In the genomic region with DNA sequence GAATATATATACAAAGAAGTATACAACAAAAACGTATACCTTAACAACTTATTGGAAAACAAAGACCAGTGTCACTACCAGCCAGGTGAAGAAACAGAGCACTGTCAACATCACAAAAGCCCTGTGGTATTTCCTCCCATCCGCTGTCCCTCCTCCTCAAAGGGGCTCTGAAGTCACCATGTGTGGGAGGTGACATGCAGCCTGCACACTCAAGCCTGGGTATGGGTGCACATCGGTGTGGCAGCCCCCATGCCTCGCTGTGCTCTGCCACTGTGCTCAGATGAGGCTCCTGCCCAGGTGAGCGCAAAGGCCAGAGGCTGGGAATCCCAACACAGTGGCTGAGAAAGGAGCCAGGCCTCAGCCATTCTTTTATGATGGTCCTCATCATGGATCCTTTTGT, we compare ENCODE assay signal across 26 cellular contexts.
DNase-seq lines count a peak whose midpoint lies in the region; ATAC-seq, FAIRE-seq and TF ChIP-seq lines count a peak whose summit lies in the region.
"Had no signal": no experiment of that assay in that cellular context is flagged by ENCODE, and none has a peak within 500 bp of the region (broad histone marks: within the 10 kb centered on the region; RNA-seq: fewer than 3 reads in every experiment).

No MANE protein-coding gene starts in this region.

- H3K27me3 Mint-ChIP-seq in activated naive CD4-positive, alpha-beta T cell treated with anti-CD3 and anti-CD28 coated beads, Interleukin-2, amount 10 ng/mL, durations not matched to agents 7 days and 5 days = no peaks in the 10 kb centered on the region
- no peaks in the 10 kb centered on the region for H3K27me3 Mint-ChIP-seq in naive thymus-derived CD4-positive, alpha-beta T cell
- no peaks in the 10 kb centered on the region for H3K27me3 Mint-ChIP-seq in activated T-helper 17 cell treated with anti-CD3 and anti-CD28 coated beads, Interleukin-2, amount 50 U/mL, for 72 hours
- H3K27me3 Mint-ChIP-seq: activated B cell treated with CpG ODN at 0.5 μM for 24 hours; CD8-positive, alpha-beta memory T cell; central memory CD8-positive, alpha-beta T cell had no signal

- no peaks in the 10 kb centered on the region for H3K9me3 ChIP-seq in naive thymus-derived CD4-positive, alpha-beta T cell (ENCODE audit: control insufficient read depth in 2 of 3, low read length in 3 of 3)
- no peaks in the 10 kb centered on the region for H3K9me3 ChIP-seq in pancreas
- H3K9me3 ChIP-seq: left ventricle myocardium inferior, sigmoid colon, SK-N-SH, thoracic aorta had no signal

- no peak for FAIRE-seq in pancreas (lab: Jason Lieb, UNC)
- FAIRE-seq: astrocyte, GM18507 had no signal

- no peaks in the 10 kb centered on the region for H3K9me3 Mint-ChIP-seq in activated naive CD4-positive, alpha-beta T cell treated with anti-CD3 and anti-CD28 coated beads, Interleukin-2, amount 10 ng/mL, durations not matched to agents 7 days and 5 days
- H3K9me3 Mint-ChIP-seq in naive thymus-derived CD4-positive, alpha-beta T cell = no peaks in the 10 kb centered on the region
- no peaks in the 10 kb centered on the region for H3K9me3 Mint-ChIP-seq in activated T-helper 17 cell treated with anti-CD3 and anti-CD28 coated beads, Interleukin-2, amount 50 U/mL, for 72 hours
- H3K9me3 Mint-ChIP-seq: activated B cell treated with CpG ODN at 0.5 μM for 24 hours; CD8-positive, alpha-beta memory T cell; central memory CD8-positive, alpha-beta T cell; mesothelial cell of epicardium had no signal

- H3K4me1 ChIP-seq in naive thymus-derived CD4-positive, alpha-beta T cell (ENCODE audit: control insufficient read depth in 2 of 2, insufficient read depth in 2 of 2, low read length in 2 of 2) = peaks cover 0 to 73% of the 10 kb centered on the region in 2 donors
- peaks cover 6 to 30% (median 10%) of the 10 kb centered on the region in 3 donors for H3K4me1 ChIP-seq in pancreas

- no peak overlapping the region for H3K4me3 ChIP-seq in naive thymus-derived CD4-positive, alpha-beta T cell (ENCODE audit: low read length)
- H3K4me3 ChIP-seq in pancreas = no peak overlapping the region
- H3K4me3 ChIP-seq: left ventricle myocardium inferior, sigmoid colon, thoracic aorta had no signal

- TF ChIP-seq CTCF in pancreas (IDR thresholded peaks at IDR 0.05) = no peak

- peak; percentile 45 for ATAC-seq in naive thymus-derived CD4-positive, alpha-beta T cell
- ATAC-seq in activated T-helper 17 cell treated with anti-CD3 and anti-CD28 coated beads, Interleukin-2, amount 50 U/mL, for 72 hours (replicated peaks) = no peak
- no peak for ATAC-seq in HG03442 (IDR thresholded peaks at IDR 0.05; ENCODE audit: unreplicated experiment)
- ATAC-seq in pancreas = no peak

- POLR2A ChIA-PET in naive thymus-derived CD4-positive, alpha-beta T cell (lab: Charles Lee) = no interaction called here

- H3K27ac ChIP-seq in naive thymus-derived CD4-positive, alpha-beta T cell (ENCODE audit: low read depth, low read length) = no peak overlapping the region
- H3K27ac ChIP-seq in pancreas = no peak overlapping the region
- H3K27ac ChIP-seq: 22Rv1, left ventricle myocardium inferior, sigmoid colon, thoracic aorta had no signal

- CTCF ChIA-PET in activated naive CD4-positive, alpha-beta T cell treated with anti-CD3 and anti-CD28 coated beads, Interleukin-2, amount 10 ng/mL, durations not matched to agents 7 days and 5 days (lab: Charles Lee) = interaction anchor here (0.6 to 5.2 kb wide), 6 partner anchors 21 to 357 kb away, joined by 3 to 131 read pairs (median 4); no protein-coding TSS in a partner anchor
- CTCF ChIA-PET in naive thymus-derived CD4-positive, alpha-beta T cell (lab: Charles Lee) = interaction anchor here (1.2 to 4.4 kb wide), 3 partner anchors 15 to 366 kb away, joined by 3 to 57 read pairs (median 15); no protein-coding TSS in a partner anchor

- H3K4me3 Mint-ChIP-seq in activated naive CD4-positive, alpha-beta T cell treated with anti-CD3 and anti-CD28 coated beads, Interleukin-2, amount 10 ng/mL, durations not matched to agents 7 days and 5 days = no peak overlapping the region
- peak overlapping the region in 6 of 10 donors; percentile 15 to 63 (median 56) for H3K4me3 Mint-ChIP-seq in naive thymus-derived CD4-positive, alpha-beta T cell
- no peak overlapping the region for H3K4me3 Mint-ChIP-seq in activated T-helper 17 cell treated with anti-CD3 and anti-CD28 coated beads, Interleukin-2, amount 50 U/mL, for 72 hours
- H3K4me3 Mint-ChIP-seq: activated B cell treated with CpG ODN at 0.5 μM for 24 hours; CD8-positive, alpha-beta memory T cell; central memory CD8-positive, alpha-beta T cell; mesothelial cell of epicardium had no signal

- 78 to 83% methylated on average over 5 of the region's 5 CpGs for WGBS in pancreas, 2 donors

- H3K27me3 ChIP-seq in naive thymus-derived CD4-positive, alpha-beta T cell (ENCODE audit: control insufficient read depth in 2 of 2, insufficient read depth in 2 of 2, low read length in 2 of 2) = no peaks in the 10 kb centered on the region
- no peaks in the 10 kb centered on the region for H3K27me3 ChIP-seq in pancreas
- H3K27me3 ChIP-seq: sigmoid colon had no signal

- no peak overlapping the region for H3K27ac Mint-ChIP-seq in activated naive CD4-positive, alpha-beta T cell treated with anti-CD3 and anti-CD28 coated beads, Interleukin-2, amount 10 ng/mL, durations not matched to agents 7 days and 5 days
- H3K27ac Mint-ChIP-seq in naive thymus-derived CD4-positive, alpha-beta T cell = peak overlapping the region in 7 of 9 donors; percentile 51 to 92 (median 88)
- H3K27ac Mint-ChIP-seq in activated T-helper 17 cell treated with anti-CD3 and anti-CD28 coated beads, Interleukin-2, amount 50 U/mL, for 72 hours = no peak overlapping the region
- H3K27ac Mint-ChIP-seq: activated B cell treated with CpG ODN at 0.5 μM for 24 hours, mesothelial cell of epicardium had no signal

- peaks cover 68% of the 10 kb centered on the region for H3K4me1 Mint-ChIP-seq in activated naive CD4-positive, alpha-beta T cell treated with anti-CD3 and anti-CD28 coated beads, Interleukin-2, amount 10 ng/mL, durations not matched to agents 7 days and 5 days
- peaks cover 55 to 96% (median 88%) of the 10 kb centered on the region in 7 donors for H3K4me1 Mint-ChIP-seq in naive thymus-derived CD4-positive, alpha-beta T cell
- H3K4me1 Mint-ChIP-seq in activated T-helper 17 cell treated with anti-CD3 and anti-CD28 coated beads, Interleukin-2, amount 50 U/mL, for 72 hours = peaks cover 34% of the 10 kb centered on the region

- peaks cover 2% of the 10 kb centered on the region for H3K36me3 Mint-ChIP-seq in activated naive CD4-positive, alpha-beta T cell treated with anti-CD3 and anti-CD28 coated beads, Interleukin-2, amount 10 ng/mL, durations not matched to agents 7 days and 5 days
- peaks cover 0 to 11% (median 4%) of the 10 kb centered on the region in 5 donors for H3K36me3 Mint-ChIP-seq in naive thymus-derived CD4-positive, alpha-beta T cell
- H3K36me3 Mint-ChIP-seq in activated T-helper 17 cell treated with anti-CD3 and anti-CD28 coated beads, Interleukin-2, amount 50 U/mL, for 72 hours (ENCODE audit: low read depth) = peaks cover 28% of the 10 kb centered on the region

- no peaks in the 10 kb centered on the region for H3K36me3 ChIP-seq in naive thymus-derived CD4-positive, alpha-beta T cell (ENCODE audit: control insufficient read depth in 2 of 3, insufficient read depth in 3 of 3, low read length in 3 of 3)
- no peaks in the 10 kb centered on the region for H3K36me3 ChIP-seq in pancreas
- H3K36me3 ChIP-seq: sigmoid colon, thoracic aorta had no signal

- DNase-seq in NCI-H146 (lab: John Stamatoyannopoulos, UW) (peak; percentile 43), NCI-H146 treated with DMSO at 0.1 percent for 48 hours (lab: John Stamatoyannopoulos, UW; ENCODE audit: unreplicated experiment) (no peak), pancreas (no peak)
- peak; percentile 41 for DNase-seq in activated naive CD4-positive, alpha-beta T cell treated with anti-CD3 and anti-CD28 coated beads, Interleukin-2, amount 10 ng/mL, durations not matched to agents 7 days and 5 days
- no peak for DNase-seq in activated naive CD4-positive, alpha-beta T cell (lab: John Stamatoyannopoulos, UW)
- peak in 6 of 9 donors; percentile 42 to 67 (median 52) for DNase-seq in naive thymus-derived CD4-positive, alpha-beta T cell
- DNase-seq: activated B cell treated with CpG ODN at 0.5 μM for 24 hours; activated effector memory CD4-positive, alpha-beta T cell treated with anti-CD3 and anti-CD28 coated beads, Interleukin-2, amount 50 U/mL, for 16 hours; DMS53; GDM1; GOT3; left ventricle myocardium inferior; NCI-H1417 treated with DMSO at 0.1 percent for 48 hours; NCI-H2171; NCI-H526; sigmoid colon; SK-N-SH had no signal

- intact Hi-C loops in naive thymus-derived CD4-positive, alpha-beta T cell (cut with micrococcal nuclease) = loop anchor here (10.0 kb wide), 2 partner anchors 181 to 591 kb away; a partner anchor contains a TSS
- intact Hi-C loops in pancreas (cut with DNase I) = loop anchor here in 2 of 3 donors (5.0 to 10.0 kb wide), 3 partner anchors 121 to 353 kb away; a partner anchor contains a TSS

Comparison
In these comparisons a context has a peak if more than half of its experiments do, and no peak if none do; other contexts are left out.
1. DNase-seq: peak in NCI-H146 (single experiment), activated naive CD4-positive, alpha-beta T cell treated with anti-CD3 and anti-CD28 coated beads, Interleukin-2, amount 10 ng/mL, durations not matched to agents 7 days and 5 days (single experiment) and naive thymus-derived CD4-positive, alpha-beta T cell (6 of 9); none in NCI-H146 treated with DMSO at 0.1 percent for 48 hours (single experiment), activated naive CD4-positive, alpha-beta T cell (0 of 4) and pancreas (0 of 6).
2. H3K27ac Mint-ChIP-seq: peak in naive thymus-derived CD4-positive, alpha-beta T cell (7 of 9); none in activated naive CD4-positive, alpha-beta T cell treated with anti-CD3 and anti-CD28 coated beads, Interleukin-2, amount 10 ng/mL, durations not matched to agents 7 days and 5 days (single experiment) and activated T-helper 17 cell treated with anti-CD3 and anti-CD28 coated beads, Interleukin-2, amount 50 U/mL, for 72 hours (single experiment).
3. H3K4me3 Mint-ChIP-seq: peak in naive thymus-derived CD4-positive, alpha-beta T cell (6 of 10); none in activated naive CD4-positive, alpha-beta T cell treated with anti-CD3 and anti-CD28 coated beads, Interleukin-2, amount 10 ng/mL, durations not matched to agents 7 days and 5 days (single experiment) and activated T-helper 17 cell treated with anti-CD3 and anti-CD28 coated beads, Interleukin-2, amount 50 U/mL, for 72 hours (single experiment).